ENCODE assay signal across 8 cellular contexts in the genomic region with DNA sequence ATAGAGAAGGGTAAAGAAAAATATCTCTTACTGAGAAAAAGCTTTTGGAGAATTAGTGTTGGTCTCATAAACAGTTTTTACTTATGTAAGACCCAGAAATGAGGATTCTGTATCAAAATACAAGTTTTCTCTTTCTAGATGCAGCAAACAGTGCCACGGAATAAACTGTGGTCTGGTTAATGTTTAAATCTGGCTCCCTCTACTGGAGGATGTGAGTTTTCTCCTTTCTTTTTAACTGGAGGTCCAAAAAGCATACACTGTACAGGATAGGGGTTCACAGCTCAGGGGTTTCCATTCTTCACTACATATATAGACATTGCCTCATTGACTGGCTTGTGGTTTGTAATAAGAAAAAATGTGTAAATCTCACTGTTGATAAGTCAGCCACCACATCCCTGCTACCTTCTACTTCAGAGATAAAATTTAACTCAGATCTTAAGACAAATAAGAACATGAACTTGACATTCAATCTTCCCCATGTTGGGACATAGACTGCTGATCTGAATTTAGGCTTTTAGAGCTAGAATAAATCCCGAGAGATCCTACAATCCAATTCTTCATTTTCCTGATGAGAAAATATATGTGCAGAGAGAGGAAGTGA.
DNase-seq lines count a peak whose midpoint lies in the region; ATAC-seq and TF ChIP-seq lines count a peak whose summit lies in the region.

No MANE protein-coding gene starts in this region.

- in situ Hi-C loops in mammary epithelial cell (cut with MboI; ENCODE audit: low sequenced_read_pairs in 2 of 2): loop anchor here (10.0 to 25.0 kb wide), 3 partner anchors 115 to 507 kb away; a partner anchor contains a TSS

- no peak overlapping the region for H2AFZ ChIP-seq in mammary epithelial cell (ENCODE audit: low read depth, low read length)

- TF ChIP-seq CTCF in DOHH2 (IDR thresholded peaks at IDR 0.05; ENCODE audit: low read depth, low read length, poor library complexity, severe bottlenecking) (peak; percentile 69), mammary epithelial cell (conservative IDR thresholded peaks at IDR 0.05 in 1 of 2, IDR thresholded peaks at IDR 0.05 in 1 of 2; ENCODE audit: extremely low read depth in 1 of 2, insufficient read depth in 1 of 2, low read depth in 1 of 2, low read length in 2 of 2) (peak; percentile 64 to 70), tibial artery (IDR thresholded peaks at IDR 0.05) (peak; percentile 51 to 57)

- no TSS peak for BruUV-seq in mammary epithelial cell (replicated peaks; lab: Mats Ljungman, UMichigan)

- no peak overlapping the region for H3K4me2 ChIP-seq in DOHH2 (ENCODE audit: low read length)
- H3K4me2 ChIP-seq in mammary epithelial cell (ENCODE audit: insufficient read depth, low read depth, low read length): no peak overlapping the region

- H3F3A ChIP-seq in DOHH2 (ENCODE audit: control insufficient read depth, insufficient read depth): no peaks in the 10 kb centered on the region

- H3K9me2 ChIP-seq in DOHH2 (replicated peaks; ENCODE audit: control insufficient read depth, low read length): no peaks in the 10 kb centered on the region

- CTCF ChIA-PET in mammary epithelial cell (lab: Charles Lee; ENCODE audit: low non-redundant PET): interaction anchor here (0.7 kb wide), 1 partner anchor 173 kb away, joined by 3 read pairs; no protein-coding TSS in a partner anchor

- H4K20me1 ChIP-seq in DOHH2 (ENCODE audit: control insufficient read depth, insufficient read depth, low read depth, low read length) (no peaks in the 10 kb centered on the region), mammary epithelial cell (ENCODE audit: insufficient read depth, low read length) (no peaks in the 10 kb centered on the region)

- intact Hi-C loops in mammary epithelial cell (cut with micrococcal nuclease) (loop anchor here (1.0 to 2.0 kb wide), 4 partner anchors 41 to 497 kb away; a partner anchor contains a TSS), tibial artery (cut with DNase I; ENCODE audit: low total_unique reads) (loop anchor here (5.0 kb wide), 1 partner anchor 497 kb away; no protein-coding TSS in a partner anchor)

- ATAC-seq in GM19455 (IDR thresholded peaks at IDR 0.05; ENCODE audit: unreplicated experiment) (peak; percentile 67), HG03520 (IDR thresholded peaks at IDR 0.05; ENCODE audit: unreplicated experiment) (peak; percentile 76)

- H3K4me1 ChIP-seq in DOHH2 (ENCODE audit: control insufficient read depth, low read length) (no peaks in the 10 kb centered on the region), mammary epithelial cell (ENCODE audit: insufficient read depth, low read length) (peaks cover 14% of the 10 kb centered on the region), tibial artery (no peaks in the 10 kb centered on the region)

- H3K27ac ChIP-seq in DOHH2 (ENCODE audit: low read depth, low read length): no peak overlapping the region
- no peak overlapping the region for H3K27ac ChIP-seq in mammary epithelial cell (ENCODE audit: insufficient read depth, low read depth, low read length)
- H3K27ac ChIP-seq in tibial artery: no peak overlapping the region

- H3K36me3 ChIP-seq in DOHH2 (ENCODE audit: control insufficient read depth, low read length) (no peaks in the 10 kb centered on the region), mammary epithelial cell (ENCODE audit: insufficient read depth, low read length) (no peaks in the 10 kb centered on the region), tibial artery (no peaks in the 10 kb centered on the region)

- no peaks in the 10 kb centered on the region for H3K9me3 ChIP-seq in DOHH2 (ENCODE audit: control insufficient read depth, insufficient read depth, low read length)
- H3K9me3 ChIP-seq in mammary epithelial cell (replicated peaks; ENCODE audit: insufficient read depth, low read length): no peaks in the 10 kb centered on the region
- H3K9me3 ChIP-seq in tibial artery: no peaks in the 10 kb centered on the region

- no peak overlapping the region for H3K9ac ChIP-seq in mammary epithelial cell (ENCODE audit: insufficient read depth, low read length)

- DNase-seq in NCI-H82 treated with DMSO at 0.1 percent for 48 hours (lab: John Stamatoyannopoulos, UW; ENCODE audit: unreplicated experiment): peak; percentile 72
- DNase-seq in mammary epithelial cell: peak; percentile 45
- DNase-seq in kidney tubule cell (ENCODE audit: low spot score): peak; percentile 64
- DNase-seq in tibial artery: no peak
- no peak for DNase-seq in activated T-cell treated with anti-CD3 and anti-CD28 coated beads for 4 hours

- H3K27me3 ChIP-seq in DOHH2 (ENCODE audit: control insufficient read depth, low read length) (no peaks in the 10 kb centered on the region), mammary epithelial cell (ENCODE audit: insufficient read depth, low read length) (no peaks in the 10 kb centered on the region), tibial artery (peaks cover 0 to 5% of the 10 kb centered on the region in 2 donors)

- no peaks in the 10 kb centered on the region for H3K79me2 ChIP-seq in DOHH2 (ENCODE audit: control insufficient read depth, low read length)
- no peaks in the 10 kb centered on the region for H3K79me2 ChIP-seq in mammary epithelial cell (ENCODE audit: insufficient read depth, low read length)

- 3% methylated on average over 2 of the region's 2 CpGs for WGBS in mammary epithelial cell (ENCODE audit: low coverage, missing lambda C conversion rate)

- dilution Hi-C loops in mammary epithelial cell (cut with HindIII; ENCODE audit: low sequenced_read_pairs): no loop called here

- H3K4me3 ChIP-seq in DOHH2 (ENCODE audit: low read length) (no peak overlapping the region), mammary epithelial cell (replicated peaks in 1 of 3; ENCODE audit: insufficient read depth in 1 of 3, low read depth in 2 of 3, low read length in 3 of 3) (no peak overlapping the region), tibial artery (no peak overlapping the region)

Comparison
In these comparisons a context has a peak if more than half of its experiments do, and no peak if none do; other contexts are left out.
1. DNase-seq: peak in NCI-H82 treated with DMSO at 0.1 percent for 48 hours (single experiment), mammary epithelial cell (single experiment) and kidney tubule cell (single experiment); none in tibial artery (0 of 2) and activated T-cell treated with anti-CD3 and anti-CD28 coated beads for 4 hours (single experiment).
2. Peak in every context shown above with its lines, with median percentiles within 50 percentile points of each other: CTCF ChIP-seq.